Comparison of ENCODE assay signal across 17 cellular contexts in genomic region chr20:25044660-25045342, GRCh38. TPM values are rescaled to one million over a fixed set of nuclear protein-coding genes. Genes with fewer than 3 reads are reported as not detected.
A peak's percentile ranks its signal among the peaks of the same experiment; 100 is the strongest.
DNase-seq lines count a peak whose midpoint lies in the region; ATAC-seq and TF ChIP-seq lines count a peak whose summit lies in the region.
"Had no signal": no experiment of that assay in that cellular context is flagged by ENCODE, and none has a peak within 500 bp of the region (broad histone marks: within the 10 kb centered on the region; RNA-seq: fewer than 3 reads in every experiment).

No MANE protein-coding gene starts in this region.

- no peak overlapping the region for H3K4me3 Mint-ChIP-seq in activated naive CD8-positive, alpha-beta T cell treated with anti-CD3 and anti-CD28 coated beads, Interleukin-2, amount 10 ng/mL, durations not matched to agents 7 days and 5 days
- H3K4me3 Mint-ChIP-seq: activated T-helper 17 cell treated with anti-CD3 and anti-CD28 coated beads, Interleukin-2, amount 50 U/mL, for 72 hours had no signal

- DNase-seq in C1 segment of cervical spinal cord (lab: John Stamatoyannopoulos, UW) (peak in 9 of 14 donors; percentile 26 to 80 (median 55)), right atrium auricular region (ENCODE audit: low spot score) (no peak), psoas muscle (peak; percentile 31 to 73), AML-193 (lab: John Stamatoyannopoulos, UW) (no peak)
- no peak for DNase-seq in activated naive CD8-positive, alpha-beta T cell treated with anti-CD3 and anti-CD28 coated beads, Interleukin-2, amount 10 ng/mL, durations not matched to agents 7 days and 5 days
- DNase-seq: mesenchymal stem cell had no signal

- TF ChIP-seq CTCF in right atrium auricular region (IDR thresholded peaks at IDR 0.05) (no peak), psoas muscle (IDR thresholded peaks at IDR 0.05) (no peak)

- peaks cover 5% of the 10 kb centered on the region for H3K36me3 Mint-ChIP-seq in activated naive CD8-positive, alpha-beta T cell treated with anti-CD3 and anti-CD28 coated beads, Interleukin-2, amount 10 ng/mL, durations not matched to agents 7 days and 5 days

- H3K27ac Mint-ChIP-seq in activated naive CD8-positive, alpha-beta T cell treated with anti-CD3 and anti-CD28 coated beads, Interleukin-2, amount 10 ng/mL, durations not matched to agents 7 days and 5 days, result peak overlapping the region; percentile 9

- peak overlapping the region; percentile 94 to 96 for H3K27ac ChIP-seq in right atrium auricular region
- H3K27ac ChIP-seq in psoas muscle, result peak overlapping the region; percentile 89
- H3K27ac ChIP-seq: cardiac muscle cell, ovary had no signal

- H3K27me3 ChIP-seq in right atrium auricular region (no peaks in the 10 kb centered on the region), psoas muscle (ENCODE audit: insufficient read depth in 3 of 3, low read length in 2 of 3) (no peaks in the 10 kb centered on the region)
- H3K27me3 ChIP-seq: ovary had no signal

- intact Hi-C loops in psoas muscle (cut with DNase I), result no loop called here

- H3K4me3 ChIP-seq in right atrium auricular region, result no peak overlapping the region
- H3K4me3 ChIP-seq in psoas muscle, result no peak overlapping the region
- H3K4me3 ChIP-seq: cardiac muscle cell, HAP-1, ovary had no signal

- no peaks in the 10 kb centered on the region for H3K27me3 Mint-ChIP-seq in activated naive CD8-positive, alpha-beta T cell treated with anti-CD3 and anti-CD28 coated beads, Interleukin-2, amount 10 ng/mL, durations not matched to agents 7 days and 5 days
- H3K27me3 Mint-ChIP-seq: activated T-helper 17 cell treated with anti-CD3 and anti-CD28 coated beads, Interleukin-2, amount 50 U/mL, for 72 hours had no signal

- H3K9me3 Mint-ChIP-seq in activated naive CD8-positive, alpha-beta T cell treated with anti-CD3 and anti-CD28 coated beads, Interleukin-2, amount 10 ng/mL, durations not matched to agents 7 days and 5 days, result no peaks in the 10 kb centered on the region
- H3K9me3 Mint-ChIP-seq: activated T-helper 17 cell treated with anti-CD3 and anti-CD28 coated beads, Interleukin-2, amount 50 U/mL, for 72 hours had no signal

- WGBS in psoas muscle, 3 donors, result 13 to 30% (median 26%) methylated on average over 14 of the region's 14 CpGs

- no peak for ATAC-seq in activated naive CD8-positive, alpha-beta T cell treated with anti-CD3 and anti-CD28 coated beads, Interleukin-2, amount 10 ng/mL, durations not matched to agents 7 days and 5 days (ENCODE audit: low read depth)
- ATAC-seq in psoas muscle (peak in 3 of 4 donors; percentile 10 to 26 (median 23)), HG03097 (IDR thresholded peaks at IDR 0.05; ENCODE audit: low FRiP score, unreplicated experiment) (no peak), GM18502 (IDR thresholded peaks at IDR 0.05; ENCODE audit: poor library complexity, unreplicated experiment) (no peak), HG03175 (IDR thresholded peaks at IDR 0.05; ENCODE audit: unreplicated experiment) (no peak)
- ATAC-seq: activated CD4-positive, CD25-positive, alpha-beta regulatory T cell treated with anti-CD3 and anti-CD28 coated beads, Interleukin-2, amount 50 U/mL, for 24 hours; activated T-helper 17 cell treated with anti-CD3 and anti-CD28 coated beads, Interleukin-2, amount 50 U/mL, for 72 hours had no signal

- H3K36me3 ChIP-seq in right atrium auricular region, result peaks cover 25% of the 10 kb centered on the region
- H3K36me3 ChIP-seq in psoas muscle (ENCODE audit: insufficient read depth in 1 of 2, low read depth in 1 of 2), result peaks cover 0 to 15% of the 10 kb centered on the region in 2 donors
- H3K36me3 ChIP-seq: cardiac muscle cell, HAP-1, ovary had no signal

- H3K4me1 ChIP-seq in right atrium auricular region, result peaks cover 0 to 98% of the 10 kb centered on the region in 2 donors
- peaks cover 93% of the 10 kb centered on the region for H3K4me1 ChIP-seq in psoas muscle
- H3K4me1 ChIP-seq: HAP-1 had no signal

- H3K4me1 Mint-ChIP-seq in activated naive CD8-positive, alpha-beta T cell treated with anti-CD3 and anti-CD28 coated beads, Interleukin-2, amount 10 ng/mL, durations not matched to agents 7 days and 5 days, result peaks cover 14% of the 10 kb centered on the region

- no peaks in the 10 kb centered on the region for H3K9me3 ChIP-seq in right atrium auricular region
- no peaks in the 10 kb centered on the region for H3K9me3 ChIP-seq in psoas muscle
- H3K9me3 ChIP-seq: HAP-1, ovary had no signal

- POLR2A ChIA-PET in activated naive CD8-positive, alpha-beta T cell treated with anti-CD3 and anti-CD28 coated beads, Interleukin-2, amount 10 ng/mL, durations not matched to agents 7 days and 5 days (lab: Charles Lee), result interaction anchor here (3.9 kb wide), 1 partner anchor 13 kb away, joined by 23 read pairs; the partner anchor contains the start of gene ACSS1

RNA-seq across cellular contexts. Expression of gene ACSS1, which starts 13.1 kb away (rescaled TPM):
- total RNA-seq in activated naive CD8-positive, alpha-beta T cell treated with anti-CD3 and anti-CD28 coated beads, Interleukin-2, amount 10 ng/mL, durations not matched to agents 7 days and 5 days, result 10 to 100 TPM; 53.3 to 55.8 TPM
- total RNA-seq in right atrium auricular region, result 10 to 100 TPM; 25.6 to 26.4 TPM
- total RNA-seq in psoas muscle, result 10 to 100 TPM; 16.8 to 53.3 (median 39.0) TPM
- polyA plus RNA-seq in psoas muscle, result 10 to 100 TPM in 2 of 3 donors, 1 to 10 TPM in 1; 8.8 to 15.1 (median 12.2) TPM
- total RNA-seq: cardiac muscle cell had no signal
- polyA plus RNA-seq: cardiac muscle cell had no signal

RNA-seq across cellular contexts. Expression of gene VSX1, which starts 37.1 kb away (rescaled TPM):
- total RNA-seq in activated naive CD8-positive, alpha-beta T cell treated with anti-CD3 and anti-CD28 coated beads, Interleukin-2, amount 10 ng/mL, durations not matched to agents 7 days and 5 days, result not detected
- total RNA-seq in right atrium auricular region (not detected), psoas muscle (under 1 TPM in 3 of 4 donors, not detected in 1; 0.41 to 0.52 (median 0.48) TPM)
- polyA plus RNA-seq in psoas muscle, result under 1 TPM; 0.04 to 0.07 (median 0.05) TPM
- total RNA-seq: activated T-helper 17 cell treated with anti-CD3 and anti-CD28 coated beads, Interleukin-2, amount 50 U/mL, for 72 hours; cardiac muscle cell; endothelial cell of umbilical vein; HT-29; OCI-LY7 had no signal
- polyA plus RNA-seq: cardiac muscle cell, endothelial cell of umbilical vein had no signal

RNA-seq across cellular contexts. Expression of gene APMAP, which starts 52.2 kb away (rescaled TPM):
- total RNA-seq in activated naive CD8-positive, alpha-beta T cell treated with anti-CD3 and anti-CD28 coated beads, Interleukin-2, amount 10 ng/mL, durations not matched to agents 7 days and 5 days, result 10 to 100 TPM; 60.7 to 64.6 TPM
- 10 to 100 TPM; 30.3 to 30.5 TPM for total RNA-seq in right atrium auricular region
- total RNA-seq in psoas muscle, result 10 to 100 TPM; 19.9 to 44.5 (median 24.2) TPM
- polyA plus RNA-seq in psoas muscle, result 10 to 100 TPM; 25.5 to 31.2 (median 30.3) TPM

Comparison
In these comparisons a context has a peak if more than half of its experiments do, and no peak if none do; other contexts are left out.
1. DNase-seq: peak in C1 segment of cervical spinal cord (9 of 14) and psoas muscle (2 of 2); none in activated naive CD8-positive, alpha-beta T cell treated with anti-CD3 and anti-CD28 coated beads, Interleukin-2, amount 10 ng/mL, durations not matched to agents 7 days and 5 days (single experiment), right atrium auricular region (single experiment) and AML-193 (0 of 2).
2. ATAC-seq: peak in psoas muscle (3 of 4); none in activated naive CD8-positive, alpha-beta T cell treated with anti-CD3 and anti-CD28 coated beads, Interleukin-2, amount 10 ng/mL, durations not matched to agents 7 days and 5 days (single experiment), HG03097 (single experiment), GM18502 (single experiment) and HG03175 (single experiment).